Comparison of ENCODE assay signal across 32 cellular contexts in the genomic region with DNA sequence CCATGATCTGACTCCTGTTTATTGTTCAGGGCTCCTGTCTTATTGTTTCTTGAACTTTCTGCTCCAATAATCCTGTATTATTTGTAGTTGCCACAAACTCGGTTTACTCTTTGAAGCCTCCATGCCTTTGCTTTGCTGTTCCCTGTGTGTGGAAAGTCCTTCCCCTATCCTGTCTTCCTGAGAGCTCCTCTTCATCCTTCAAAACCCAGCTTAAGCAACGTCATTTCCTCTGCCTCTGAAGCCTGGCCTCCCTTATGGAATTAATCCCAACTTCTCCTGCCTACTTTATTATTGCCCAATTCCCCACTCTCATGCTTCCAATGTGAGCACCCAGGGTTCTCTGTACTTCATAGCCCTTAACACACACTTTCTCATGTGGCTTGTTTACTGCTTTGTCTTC.
"Had no signal": no experiment of that assay in that cellular context is flagged by ENCODE, and none has a peak within 500 bp of the region (broad histone marks: within the 10 kb centered on the region; RNA-seq: fewer than 3 reads in every experiment).

No MANE protein-coding gene starts in this region.

- H3K27me3 Mint-ChIP-seq: T-cell had no signal

- H3K36me3 Mint-ChIP-seq: T-cell had no signal

- H3K9me3 ChIP-seq: SJCRH30 had no signal

- DNase-seq: Kasumi-1, MG63, NCI-H1048, NCI-H1092 treated with DMSO at 0.1 percent for 48 hours, NCI-H1105 treated with DMSO at 0.1 percent for 48 hours, NCI-H1417, NCI-H1436, NCI-H146, NCI-H1694, NCI-H187, NCI-H1930, NCI-H2029 treated with DMSO at 0.1 percent for 48 hours, NCI-H2081 treated with DMSO at 0.1 percent for 48 hours, NCI-H2107, NCI-H2171, NCI-H226, NCI-H446 treated with DMSO at 0.1 percent for 48 hours, NCI-H510A, NCI-H524, NCI-H526, NCI-H69, NCI-H748 treated with DMSO at 0.1 percent for 48 hours, NCI-H82, PC-9, SHP77, SIG-M5, SJCRH30, T-cell had no signal

- H3K4me2 ChIP-seq: PC-9 had no signal

- H3K4me1 Mint-ChIP-seq: T-cell had no signal

- H3K36me3 ChIP-seq: MG63, SJCRH30 had no signal

- H3K4me3 Mint-ChIP-seq: T-cell had no signal

- H3K27ac ChIP-seq: PC-9, RWPE1, SJCRH30, SK-N-MC had no signal

- H3K27me3 ChIP-seq: MG63, SJCRH30 had no signal

- H3K4me1 ChIP-seq: SJCRH30 had no signal

- ATAC-seq: Panc1, Right ventricle myocardium inferior, T-cell had no signal

- H2AFZ ChIP-seq: PC-9 had no signal

- H3K27ac Mint-ChIP-seq: T-cell had no signal

- H3K4me3 ChIP-seq: MG63, PC-9, SJCRH30, SK-N-MC had no signal
